In the genomic region with DNA sequence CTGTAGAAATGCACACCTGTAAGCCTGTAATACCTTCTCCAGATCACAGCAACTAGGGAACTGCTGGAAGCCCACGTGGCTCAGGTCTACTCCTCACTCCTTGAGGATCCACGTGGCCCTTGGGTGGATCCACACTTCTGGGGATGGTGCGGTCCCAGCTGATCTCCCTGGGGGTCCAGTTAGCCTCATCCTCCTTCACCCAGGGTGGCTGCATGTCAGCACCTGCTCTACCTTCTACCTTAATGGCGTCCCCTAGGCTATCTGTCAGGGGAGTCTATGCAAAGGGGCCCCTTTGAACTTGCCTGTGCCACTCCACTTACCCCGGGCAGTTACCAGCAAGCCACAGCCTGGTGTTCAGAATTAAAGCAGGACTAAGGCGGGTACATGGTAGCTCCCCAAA, we compare ENCODE assay signal across 17 cellular contexts.
A peak's percentile ranks its signal among the peaks of the same experiment; 100 is the strongest.
DNase-seq lines count a peak whose midpoint lies in the region; ATAC-seq and TF ChIP-seq lines count a peak whose summit lies in the region.
"Had no signal": no experiment of that assay in that cellular context is flagged by ENCODE, and none has a peak within 500 bp of the region (broad histone marks: within the 10 kb centered on the region; RNA-seq: fewer than 3 reads in every experiment).

No MANE protein-coding gene starts in this region.

- no peak overlapping the region for H3K27ac ChIP-seq in upper lobe of right lung
- H3K27ac ChIP-seq: BLaER1, C4-2B, GM23248 had no signal

- H3K4me3 Mint-ChIP-seq in brain (no peak overlapping the region), neural crest cell (no peak overlapping the region)
- H3K4me3 Mint-ChIP-seq in activated CD4-positive, alpha-beta memory T cell treated with anti-CD3 and anti-CD28 coated beads, Interleukin-2, amount 10 ng/mL, durations not matched to agents 7 days and 5 days, result no peak overlapping the region
- H3K4me3 Mint-ChIP-seq: CD4-positive, CD25-positive, alpha-beta regulatory T cell; CD8-positive, alpha-beta T cell; H9; HFFc6 had no signal

- DNase-seq in neural crest cell (ENCODE audit: low read depth, low spot score) (no peak), upper lobe of right lung (peak; percentile 36), Kasumi-1 (lab: John Stamatoyannopoulos, UW) (no peak)
- DNase-seq in activated CD4-positive, alpha-beta memory T cell treated with anti-CD3 and anti-CD28 coated beads, Interleukin-2, amount 10 ng/mL, durations not matched to agents 7 days and 5 days, result no peak
- DNase-seq: CD4-positive, CD25-positive, alpha-beta regulatory T cell; CD8-positive, alpha-beta T cell; DMS 273 treated with DMSO at 0.1 percent for 48 hours; DMS79 treated with DMSO at 0.1 percent for 48 hours; GF-D8; GM23248; H9; HFFc6 had no signal

- POLR2A ChIA-PET in activated CD4-positive, alpha-beta memory T cell treated with anti-CD3 and anti-CD28 coated beads, Interleukin-2, amount 10 ng/mL, durations not matched to agents 7 days and 5 days (lab: Charles Lee), result no interaction called here

- H3K36me3 Mint-ChIP-seq in brain (no peaks in the 10 kb centered on the region), neural crest cell (ENCODE audit: low read depth) (peaks cover 5% of the 10 kb centered on the region)
- H3K36me3 Mint-ChIP-seq in activated CD4-positive, alpha-beta memory T cell treated with anti-CD3 and anti-CD28 coated beads, Interleukin-2, amount 10 ng/mL, durations not matched to agents 7 days and 5 days (ENCODE audit: low read depth), result no peaks in the 10 kb centered on the region
- H3K36me3 Mint-ChIP-seq: CD4-positive, CD25-positive, alpha-beta regulatory T cell; CD8-positive, alpha-beta T cell had no signal

- H3K4me1 Mint-ChIP-seq in brain (peaks cover 57% of the 10 kb centered on the region), neural crest cell (peaks cover 61% of the 10 kb centered on the region)
- no peaks in the 10 kb centered on the region for H3K4me1 Mint-ChIP-seq in activated CD4-positive, alpha-beta memory T cell treated with anti-CD3 and anti-CD28 coated beads, Interleukin-2, amount 10 ng/mL, durations not matched to agents 7 days and 5 days
- H3K4me1 Mint-ChIP-seq: CD4-positive, CD25-positive, alpha-beta regulatory T cell had no signal

- TF ChIP-seq CTCF in brain (conservative IDR thresholded peaks at IDR 0.05), result no peak
- no peak for TF ChIP-seq CTCF in neural crest cell (conservative IDR thresholded peaks at IDR 0.05)
- no peak for TF ChIP-seq CTCF in upper lobe of right lung (IDR thresholded peaks at IDR 0.05)

- no peaks in the 10 kb centered on the region for H3K36me3 ChIP-seq in upper lobe of right lung
- H3K36me3 ChIP-seq: BLaER1 had no signal

- no peaks in the 10 kb centered on the region for H3K9me3 ChIP-seq in upper lobe of right lung
- H3K9me3 ChIP-seq: BLaER1 had no signal

- peaks cover 3% of the 10 kb centered on the region for H3K27me3 Mint-ChIP-seq in brain
- H3K27me3 Mint-ChIP-seq in neural crest cell (ENCODE audit: low read depth), result no peaks in the 10 kb centered on the region
- H3K27me3 Mint-ChIP-seq in activated CD4-positive, alpha-beta memory T cell treated with anti-CD3 and anti-CD28 coated beads, Interleukin-2, amount 10 ng/mL, durations not matched to agents 7 days and 5 days, result no peaks in the 10 kb centered on the region

- H3K9me3 Mint-ChIP-seq in brain, result peaks cover 0 to 12% (median 6%) of the 10 kb centered on the region in 5 experiments
- H3K9me3 Mint-ChIP-seq in neural crest cell, result peaks cover 11% of the 10 kb centered on the region
- H3K9me3 Mint-ChIP-seq in activated CD4-positive, alpha-beta memory T cell treated with anti-CD3 and anti-CD28 coated beads, Interleukin-2, amount 10 ng/mL, durations not matched to agents 7 days and 5 days, result peaks cover 6% of the 10 kb centered on the region
- H3K9me3 Mint-ChIP-seq: CD8-positive, alpha-beta T cell had no signal

- ATAC-seq in upper lobe of right lung, result no peak
- no peak for ATAC-seq in GM19467 (IDR thresholded peaks at IDR 0.05; ENCODE audit: unreplicated experiment)
- ATAC-seq: CD8-positive, alpha-beta T cell; HCT116 had no signal

- intact Hi-C loops in upper lobe of right lung (cut with DNase I), result no loop called here

- H3K27me3 ChIP-seq in upper lobe of right lung, result no peaks in the 10 kb centered on the region
- H3K27me3 ChIP-seq: BLaER1 had no signal

- H3K27ac Mint-ChIP-seq in brain (peak overlapping the region in 4 of 5 experiments; percentile 38 to 64 (median 44)), neural crest cell (ENCODE audit: unreplicated experiment) (peak overlapping the region; percentile 75)
- H3K27ac Mint-ChIP-seq in activated CD4-positive, alpha-beta memory T cell treated with anti-CD3 and anti-CD28 coated beads, Interleukin-2, amount 10 ng/mL, durations not matched to agents 7 days and 5 days, result no peak overlapping the region
- H3K27ac Mint-ChIP-seq: CD4-positive, CD25-positive, alpha-beta regulatory T cell; CD8-positive, alpha-beta T cell; HFFc6 had no signal

- no peak overlapping the region for H3K4me3 ChIP-seq in upper lobe of right lung
- H3K4me3 ChIP-seq: BLaER1, GM23248 had no signal

- no peaks in the 10 kb centered on the region for H3K4me1 ChIP-seq in upper lobe of right lung

- CTCF ChIA-PET in activated CD4-positive, alpha-beta memory T cell treated with anti-CD3 and anti-CD28 coated beads, Interleukin-2, amount 10 ng/mL, durations not matched to agents 7 days and 5 days (lab: Charles Lee), result no interaction called here
